22 cellular contexts compared by ENCODE assay signal in the genomic region with DNA sequence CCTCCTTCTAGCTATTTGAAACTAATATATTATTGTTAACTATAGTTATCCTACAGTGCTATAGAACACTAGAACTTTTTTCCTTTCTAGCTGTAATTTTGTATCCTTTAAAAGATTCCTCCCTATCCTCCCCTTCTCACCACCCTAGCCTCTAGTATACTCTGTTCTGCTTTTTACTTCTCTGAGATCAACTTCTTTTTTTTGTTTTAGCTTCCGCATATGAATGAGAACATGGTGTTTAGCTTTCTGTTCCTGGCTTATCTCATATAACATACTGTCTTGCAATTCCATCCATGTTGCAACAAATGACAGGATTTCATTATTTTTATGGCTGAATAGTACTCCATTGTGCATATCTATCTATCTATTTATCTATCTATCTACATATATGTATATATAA.
"Had no signal": no experiment of that assay in that cellular context is flagged by ENCODE, and none has a peak within 500 bp of the region (broad histone marks: within the 10 kb centered on the region; RNA-seq: fewer than 3 reads in every experiment).

No MANE protein-coding gene starts in this region.

- H3K79me2 ChIP-seq: hepatocyte had no signal

- DNase-seq: colonic mucosa; dermis blood vessel endothelial cell; esophagus squamous epithelium; foreskin fibroblast; head of caudate nucleus; kidney; left cardiac atrium; left ventricle myocardium inferior; mesendoderm; naive thymus-derived CD4-positive, alpha-beta T cell; nephron progenitor cell; psoas muscle; retina; spleen; stimulated activated CD4-positive, alpha-beta T cell treated with anti-CD3 and anti-CD28 coated beads, Interleukin-15, amount 100 ng/mL, for 24 hours; stimulated activated CD4-positive, alpha-beta T cell treated with anti-CD3 and anti-CD28 coated beads, Interleukin-2, amount 100 ng/mL, for 24 hours; stimulated activated CD4-positive, alpha-beta T cell treated with anti-CD3 and anti-CD28 coated beads, Interleukin-4, amount 100 ng/mL, for 4 hours; stimulated activated naive B cell treated with anti-CD40 and anti-IgM and Interleukin-4, amounts not matched to agents 10 μg/mL and 1 μg/mL and 100 μg/mL, for 72 hours; trophoblast cell had no signal

- H3K4me3 ChIP-seq: colonic mucosa, esophagus squamous epithelium, hepatocyte, left ventricle myocardium inferior, psoas muscle, spleen had no signal

- H2AFZ ChIP-seq: hepatocyte had no signal

- H3K36me3 ChIP-seq: colonic mucosa, esophagus squamous epithelium, left ventricle myocardium inferior, spleen had no signal

- H3K4me1 ChIP-seq: colonic mucosa, esophagus squamous epithelium, left ventricle myocardium inferior, psoas muscle, spleen had no signal

- ATAC-seq: left cardiac atrium; naive thymus-derived CD4-positive, alpha-beta T cell; psoas muscle; sciatic nerve; stimulated activated naive B cell treated with anti-CD40 and anti-IgM and Interleukin-4, amounts not matched to agents 10 μg/mL and 1 μg/mL and 100 μg/mL, for 72 hours had no signal

- H3K27me3 ChIP-seq: colonic mucosa, esophagus squamous epithelium, hepatocyte had no signal

- FAIRE-seq: kidney, urothelium cell line had no signal

- H3K27ac ChIP-seq: colonic mucosa, esophagus squamous epithelium, hepatocyte, left ventricle myocardium inferior, psoas muscle, spleen had no signal

- H3K9me3 ChIP-seq: colonic mucosa, esophagus squamous epithelium, left ventricle myocardium inferior, psoas muscle, spleen had no signal

- H3K4me2 ChIP-seq: hepatocyte had no signal
